In genomic region chr11:81237139-81237538, GRCh38 we compare ENCODE assay signal across 8 cellular contexts.
DNase-seq lines count a peak whose midpoint lies in the region; ATAC-seq and TF ChIP-seq lines count a peak whose summit lies in the region.

No MANE protein-coding gene starts in this region.

- no peaks in the 10 kb centered on the region for H3K79me2 ChIP-seq in DND-41 (ENCODE audit: insufficient read depth, low read length)

- H3K4me1 Mint-ChIP-seq in endothelial cell (ENCODE audit: unreplicated experiment): no peaks in the 10 kb centered on the region
- H3K4me1 Mint-ChIP-seq in naive thymus-derived CD8-positive, alpha-beta T cell: no peaks in the 10 kb centered on the region
- H3K4me1 Mint-ChIP-seq in CD4-positive, alpha-beta memory T cell: no peaks in the 10 kb centered on the region

- CTCF ChIA-PET in CD4-positive, alpha-beta memory T cell (lab: Charles Lee; ENCODE audit: partially characterized antibody): no interaction called here

- H3K4me3 Mint-ChIP-seq in endothelial cell (ENCODE audit: unreplicated experiment): no peak overlapping the region
- no peak overlapping the region for H3K4me3 Mint-ChIP-seq in naive thymus-derived CD8-positive, alpha-beta T cell
- H3K4me3 Mint-ChIP-seq in CD4-positive, alpha-beta memory T cell: no peak overlapping the region

- no peak overlapping the region for H3K9ac ChIP-seq in DND-41 (ENCODE audit: low read depth, low read length)

- no peaks in the 10 kb centered on the region for H3K4me1 ChIP-seq in DND-41 (ENCODE audit: insufficient read depth, low read length)
- no peaks in the 10 kb centered on the region for H3K4me1 ChIP-seq in CD4-positive, alpha-beta memory T cell (ENCODE audit: insufficient read depth, low read length)

- no peaks in the 10 kb centered on the region for H3K9me3 ChIP-seq in DND-41 (ENCODE audit: insufficient read depth, low read length, severe bottlenecking)
- H3K9me3 ChIP-seq in CD4-positive, alpha-beta memory T cell (ENCODE audit: control insufficient read depth in 1 of 2, low read length in 2 of 2): no peaks in the 10 kb centered on the region

- ATAC-seq in DND-41 (ENCODE audit: insufficient read depth, low read depth) (peak; percentile 44; the same call in 1 of the 3 replicates), HG02870 (IDR thresholded peaks at IDR 0.05; ENCODE audit: unreplicated experiment) (peak; percentile 69)
- ATAC-seq in stimulated activated naive CD8-positive, alpha-beta T cell treated with anti-CD3 and anti-CD28 coated beads, Interleukin-15, Interleukin-2, amounts not matched to agents 100 U/mL and 50 U/mL, for 24 hours: no peak
- ATAC-seq in naive thymus-derived CD8-positive, alpha-beta T cell: no peak

- no peaks in the 10 kb centered on the region for H3K9me3 Mint-ChIP-seq in endothelial cell (ENCODE audit: unreplicated experiment)
- peaks cover 0 to 4% (median 0%) of the 10 kb centered on the region in 9 donors for H3K9me3 Mint-ChIP-seq in naive thymus-derived CD8-positive, alpha-beta T cell
- peaks cover 0 to 6% (median 3%) of the 10 kb centered on the region in 8 donors for H3K9me3 Mint-ChIP-seq in CD4-positive, alpha-beta memory T cell

- H3K27ac Mint-ChIP-seq in endothelial cell (ENCODE audit: unreplicated experiment): no peak overlapping the region
- no peak overlapping the region for H3K27ac Mint-ChIP-seq in naive thymus-derived CD8-positive, alpha-beta T cell
- H3K27ac Mint-ChIP-seq in CD4-positive, alpha-beta memory T cell: no peak overlapping the region

- no peaks in the 10 kb centered on the region for H3K36me3 Mint-ChIP-seq in endothelial cell (ENCODE audit: low read depth, unreplicated experiment)
- H3K36me3 Mint-ChIP-seq in naive thymus-derived CD8-positive, alpha-beta T cell: no peaks in the 10 kb centered on the region
- H3K36me3 Mint-ChIP-seq in CD4-positive, alpha-beta memory T cell: no peaks in the 10 kb centered on the region

- H3K4me3 ChIP-seq in DND-41 (ENCODE audit: low read depth in 1 of 2, low read length in 2 of 2): no peak overlapping the region
- H3K4me3 ChIP-seq in CD4-positive, alpha-beta memory T cell (ENCODE audit: low read length in 2 of 2): no peak overlapping the region

- no peak overlapping the region for H3K27ac ChIP-seq in DND-41 (ENCODE audit: low read length)
- H3K27ac ChIP-seq in CD4-positive, alpha-beta memory T cell (ENCODE audit: low read depth, low read length): no peak overlapping the region

- no peaks in the 10 kb centered on the region for H3K27me3 Mint-ChIP-seq in endothelial cell (ENCODE audit: unreplicated experiment)
- H3K27me3 Mint-ChIP-seq in naive thymus-derived CD8-positive, alpha-beta T cell: no peaks in the 10 kb centered on the region
- H3K27me3 Mint-ChIP-seq in CD4-positive, alpha-beta memory T cell: no peaks in the 10 kb centered on the region

- H2AFZ ChIP-seq in DND-41 (ENCODE audit: low read depth, low read length): no peak overlapping the region

- no peaks in the 10 kb centered on the region for H4K20me1 ChIP-seq in DND-41 (ENCODE audit: insufficient read depth, low read length)

- DNase-seq in DND-41 (no peak), NCI-H748 (lab: John Stamatoyannopoulos, UW; ENCODE audit: unreplicated experiment) (peak; percentile 45), endothelial cell (ENCODE audit: low spot score) (peak; percentile 32), non-pigmented ciliary epithelial cell (ENCODE audit: low read depth) (peak; percentile 20)
- no peak for DNase-seq in stimulated activated naive CD8-positive, alpha-beta T cell treated with anti-CD3 and anti-CD28 coated beads, Interleukin-15, Interleukin-2, amounts not matched to agents 100 U/mL and 50 U/mL, for 24 hours
- DNase-seq in naive thymus-derived CD8-positive, alpha-beta T cell: no peak
- DNase-seq in CD4-positive, alpha-beta memory T cell: no peak

- POLR2A ChIA-PET in naive thymus-derived CD8-positive, alpha-beta T cell (lab: Charles Lee): no interaction called here
- POLR2A ChIA-PET in CD4-positive, alpha-beta memory T cell (lab: Charles Lee; ENCODE audit: partially characterized antibody): no interaction called here

- H3K4me2 ChIP-seq in DND-41 (ENCODE audit: insufficient read depth, low read length): no peak overlapping the region

- peak; percentile 61 for TF ChIP-seq CTCF in DND-41 (IDR thresholded peaks at IDR 0.05; ENCODE audit: borderline replicate concordance, extremely low read depth, low read length, poor library complexity, severe bottlenecking)
- peak; percentile 49 for TF ChIP-seq CTCF in endothelial cell (IDR thresholded peaks at IDR 0.05; ENCODE audit: unreplicated experiment)

- no peaks in the 10 kb centered on the region for H3K36me3 ChIP-seq in DND-41 (ENCODE audit: insufficient read depth, low read length)
- H3K36me3 ChIP-seq in CD4-positive, alpha-beta memory T cell (ENCODE audit: insufficient read depth, low read length): no peaks in the 10 kb centered on the region

- intact Hi-C loops in CD4-positive, alpha-beta memory T cell (cut with micrococcal nuclease): no loop called here

- H3K27me3 ChIP-seq in DND-41 (ENCODE audit: insufficient read depth, low read length, poor library complexity): no peaks in the 10 kb centered on the region
- no peaks in the 10 kb centered on the region for H3K27me3 ChIP-seq in CD4-positive, alpha-beta memory T cell (ENCODE audit: insufficient read depth, low read length)

Comparison
In these comparisons a context has a peak if more than half of its experiments do, and no peak if none do; other contexts are left out.
1. ATAC-seq: peak in DND-41 (single experiment) and HG02870 (single experiment); none in stimulated activated naive CD8-positive, alpha-beta T cell treated with anti-CD3 and anti-CD28 coated beads, Interleukin-15, Interleukin-2, amounts not matched to agents 100 U/mL and 50 U/mL, for 24 hours (single experiment) and naive thymus-derived CD8-positive, alpha-beta T cell (0 of 2).
2. DNase-seq: peak in NCI-H748 (single experiment), endothelial cell (single experiment) and non-pigmented ciliary epithelial cell (single experiment); none in DND-41 (single experiment), stimulated activated naive CD8-positive, alpha-beta T cell treated with anti-CD3 and anti-CD28 coated beads, Interleukin-15, Interleukin-2, amounts not matched to agents 100 U/mL and 50 U/mL, for 24 hours (single experiment), naive thymus-derived CD8-positive, alpha-beta T cell (0 of 10) and CD4-positive, alpha-beta memory T cell (0 of 5).